Comparison of ENCODE assay signal across 15 cellular contexts in the genomic region with DNA sequence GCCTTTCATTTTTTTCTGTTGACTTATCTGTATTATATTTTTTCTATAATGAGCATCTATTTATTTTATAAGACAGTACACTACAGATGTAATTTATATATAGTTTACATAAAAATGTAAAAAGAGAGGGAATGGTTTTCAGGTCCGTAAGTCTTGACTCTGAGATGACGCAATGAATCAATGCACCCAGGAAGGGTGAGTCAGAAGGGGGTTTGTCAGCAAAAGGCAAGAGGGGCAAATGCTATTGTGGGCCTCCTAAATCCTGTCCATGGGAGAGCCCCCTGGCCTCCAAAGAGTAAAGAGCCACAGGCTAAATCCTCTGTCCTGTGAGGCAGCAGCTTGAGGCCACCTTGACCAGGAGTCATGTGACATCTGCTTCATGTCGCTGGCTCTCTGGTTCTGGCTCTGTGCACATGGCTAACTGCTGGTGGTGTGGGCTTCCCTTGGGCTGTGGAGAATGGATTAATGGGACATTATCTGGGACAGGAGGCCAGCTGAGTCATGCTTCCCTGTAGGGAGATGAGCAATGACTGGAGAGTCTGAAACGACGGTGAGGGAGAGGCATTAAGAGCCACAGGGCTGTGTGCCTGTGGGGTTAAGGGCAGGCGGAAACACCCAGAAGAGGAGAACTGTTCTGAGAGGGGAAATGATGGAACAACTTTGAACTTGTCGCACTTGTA. TPM values are rescaled to one million over a fixed set of nuclear protein-coding genes. Genes with fewer than 3 reads are reported as not detected.
A peak's percentile ranks its signal among the peaks of the same experiment; 100 is the strongest.
DNase-seq lines count a peak whose midpoint lies in the region; ATAC-seq and TF ChIP-seq lines count a peak whose summit lies in the region.
"Had no signal": no experiment of that assay in that cellular context is flagged by ENCODE, and none has a peak within 500 bp of the region (broad histone marks: within the 10 kb centered on the region; RNA-seq: fewer than 3 reads in every experiment).

No MANE protein-coding gene starts in this region.

- peak; percentile 91 for ATAC-seq in PC-3
- peak; percentile 78 to 95 (median 93) for ATAC-seq in psoas muscle
- no peak for ATAC-seq in HG03521 (IDR thresholded peaks at IDR 0.05; ENCODE audit: unreplicated experiment)
- ATAC-seq: left lung had no signal

- H2AFZ ChIP-seq in GM23248, result no peak overlapping the region
- H2AFZ ChIP-seq in PC-3 (ENCODE audit: low read length), result peak overlapping the region; percentile 89

- H3K4me3 Mint-ChIP-seq in endodermal cell, result no peak overlapping the region
- no peak overlapping the region for H3K4me3 Mint-ChIP-seq in activated T-helper 1 cell treated with anti-CD3 and anti-CD28 coated beads, Interleukin-12 subunit alpha, Interleukin-12 subunit beta, Interleukin-2, Interleukin-4 antibody, amounts not matched to agents 30 ng/mL and 10 ng/mL and 1 ng/mL, durations not matched to agents 14 hours and 24 hours and 36 hours
- H3K4me3 Mint-ChIP-seq: activated CD4-positive, alpha-beta T cell treated with anti-CD3 and anti-CD28 coated beads, Interleukin-2, amount 10 ng/mL, durations not matched to agents 7 days and 5 days; CD8-positive, alpha-beta memory T cell; nephron had no signal

- no peaks in the 10 kb centered on the region for H3K36me3 Mint-ChIP-seq in endodermal cell (ENCODE audit: low read depth)
- no peaks in the 10 kb centered on the region for H3K36me3 Mint-ChIP-seq in activated T-helper 1 cell treated with anti-CD3 and anti-CD28 coated beads, Interleukin-12 subunit alpha, Interleukin-12 subunit beta, Interleukin-2, Interleukin-4 antibody, amounts not matched to agents 30 ng/mL and 10 ng/mL and 1 ng/mL, durations not matched to agents 14 hours and 24 hours and 36 hours (ENCODE audit: low read depth)
- H3K36me3 Mint-ChIP-seq: CD8-positive, alpha-beta memory T cell had no signal

- 37 to 39% methylated on average over 7 of the region's 7 CpGs for WGBS in GM23248 (ENCODE audit: low coverage in 1 of 2, low lambda C conversion rate in 2 of 2, missing lambda C conversion rate in 2 of 2), 2 experiments
- WGBS in endodermal cell (ENCODE audit: insufficient coverage in 1 of 2, insufficient read length in 1 of 2), 2 experiments, result 58 to 88% methylated on average over 2 to 7 of the region's 7 CpGs
- WGBS in psoas muscle, 3 donors, result 59 to 70% (median 64%) methylated on average over 7 of the region's 7 CpGs

- H3K4me1 ChIP-seq in GM23248 (ENCODE audit: insufficient read depth), result no peaks in the 10 kb centered on the region
- H3K4me1 ChIP-seq in PC-3 (ENCODE audit: insufficient read depth, low read length), result peaks cover 30% of the 10 kb centered on the region
- H3K4me1 ChIP-seq in endodermal cell (ENCODE audit: control insufficient read depth, insufficient read depth, low read length), result no peaks in the 10 kb centered on the region
- no peaks in the 10 kb centered on the region for H3K4me1 ChIP-seq in psoas muscle
- H3K4me1 ChIP-seq: left lung had no signal

- POLR2A ChIA-PET in PC-3 (lab: Charles Lee; ENCODE audit: unreplicated experiment), result interaction anchor here (0.6 kb wide), 1 partner anchor 106 kb away, joined by 3 read pairs; no protein-coding TSS in a partner anchor

- intact Hi-C loops in PC-3 (cut with micrococcal nuclease) (loop anchor here (10.0 kb wide), 1 partner anchor 62 kb away; no protein-coding TSS in a partner anchor), psoas muscle (cut with DNase I) (no loop called here)
- intact Hi-C loops in activated T-helper 1 cell treated with anti-CD3 and anti-CD28 coated beads, Interleukin-12 subunit alpha, Interleukin-12 subunit beta, Interleukin-2, Interleukin-4 antibody, amounts not matched to agents 30 ng/mL and 10 ng/mL and 1 ng/mL, durations not matched to agents 14 hours and 24 hours and 36 hours (cut with micrococcal nuclease), result no loop called here

- no peak overlapping the region for H3K27ac Mint-ChIP-seq in endodermal cell
- no peak overlapping the region for H3K27ac Mint-ChIP-seq in activated T-helper 1 cell treated with anti-CD3 and anti-CD28 coated beads, Interleukin-12 subunit alpha, Interleukin-12 subunit beta, Interleukin-2, Interleukin-4 antibody, amounts not matched to agents 30 ng/mL and 10 ng/mL and 1 ng/mL, durations not matched to agents 14 hours and 24 hours and 36 hours
- H3K27ac Mint-ChIP-seq: activated CD4-positive, alpha-beta T cell treated with anti-CD3 and anti-CD28 coated beads, Interleukin-2, amount 10 ng/mL, durations not matched to agents 7 days and 5 days; CD8-positive, alpha-beta memory T cell; nephron had no signal

- TF ChIP-seq CTCF in PC-3 (conservative IDR thresholded peaks at IDR 0.05; ENCODE audit: low read depth, low read length) (no peak), endodermal cell (conservative IDR thresholded peaks at IDR 0.05) (no peak), psoas muscle (IDR thresholded peaks at IDR 0.05) (no peak)

- no peaks in the 10 kb centered on the region for H3K9me3 Mint-ChIP-seq in endodermal cell
- H3K9me3 Mint-ChIP-seq in activated T-helper 1 cell treated with anti-CD3 and anti-CD28 coated beads, Interleukin-12 subunit alpha, Interleukin-12 subunit beta, Interleukin-2, Interleukin-4 antibody, amounts not matched to agents 30 ng/mL and 10 ng/mL and 1 ng/mL, durations not matched to agents 14 hours and 24 hours and 36 hours, result no peaks in the 10 kb centered on the region
- H3K9me3 Mint-ChIP-seq: activated CD4-positive, alpha-beta T cell treated with anti-CD3 and anti-CD28 coated beads, Interleukin-2, amount 10 ng/mL, durations not matched to agents 7 days and 5 days had no signal

- peaks cover 4% of the 10 kb centered on the region; the same call in 1 of the 2 replicates for H3K9me2 ChIP-seq in GM23248 (ENCODE audit: insufficient read depth)
- no peaks in the 10 kb centered on the region; the same call in 1 of the 2 replicates for H3K9me2 ChIP-seq in PC-3 (replicated peaks; ENCODE audit: low read length)

- H3K4me3 ChIP-seq in GM23248 (no peak overlapping the region), PC-3 (ENCODE audit: low read length) (no peak overlapping the region), endodermal cell (ENCODE audit: low read length) (no peak overlapping the region), psoas muscle (no peak overlapping the region)
- H3K4me3 ChIP-seq: left lung had no signal

- H3K36me3 ChIP-seq in GM23248 (ENCODE audit: low read depth) (no peaks in the 10 kb centered on the region), PC-3 (ENCODE audit: low read depth, low read length) (no peaks in the 10 kb centered on the region), endodermal cell (ENCODE audit: control insufficient read depth, insufficient read depth, low read length) (no peaks in the 10 kb centered on the region), psoas muscle (ENCODE audit: insufficient read depth in 1 of 2, low read depth in 1 of 2) (no peaks in the 10 kb centered on the region)
- H3K36me3 ChIP-seq: left lung had no signal

- H3K27ac ChIP-seq in GM23248, result no peak overlapping the region
- H3K27ac ChIP-seq in PC-3 (ENCODE audit: low read length), result peak overlapping the region; percentile 98
- H3K27ac ChIP-seq in endodermal cell (ENCODE audit: low read depth, low read length), result no peak overlapping the region
- peak overlapping the region; percentile 7 for H3K27ac ChIP-seq in psoas muscle
- H3K27ac ChIP-seq: left lung had no signal

- H3F3A ChIP-seq in GM23248 (ENCODE audit: insufficient read depth), result no peaks in the 10 kb centered on the region
- no peaks in the 10 kb centered on the region for H3F3A ChIP-seq in PC-3 (ENCODE audit: low read length, unreplicated experiment)

- no TSS peak for BruUV-seq in PC-3 (replicated peaks; lab: Mats Ljungman, UMichigan)

- CTCF ChIA-PET in PC-3 (lab: Charles Lee), result no interaction called here

- H3K9ac ChIP-seq in GM23248 (no peak overlapping the region), PC-3 (ENCODE audit: low read length) (peak overlapping the region; percentile 70), endodermal cell (ENCODE audit: extremely low read depth, low read length, poor library complexity, severe bottlenecking) (no peak overlapping the region)

- H3K9me3 ChIP-seq in GM23248 (ENCODE audit: low read depth) (no peaks in the 10 kb centered on the region), PC-3 (ENCODE audit: low read length) (no peaks in the 10 kb centered on the region), endodermal cell (ENCODE audit: control insufficient read depth, low read length) (no peaks in the 10 kb centered on the region), psoas muscle (peaks cover under 1% of the 10 kb centered on the region)
- H3K9me3 ChIP-seq: left lung had no signal

- no peak overlapping the region for H3K4me2 ChIP-seq in GM23248 (ENCODE audit: unreplicated experiment)
- peak overlapping the region; percentile 66 for H3K4me2 ChIP-seq in PC-3 (ENCODE audit: low read length)

- in situ Hi-C loops in GM23248 (cut with MboI), result no loop called here

- H3K4me1 Mint-ChIP-seq in endodermal cell, result no peaks in the 10 kb centered on the region
- no peaks in the 10 kb centered on the region for H3K4me1 Mint-ChIP-seq in activated T-helper 1 cell treated with anti-CD3 and anti-CD28 coated beads, Interleukin-12 subunit alpha, Interleukin-12 subunit beta, Interleukin-2, Interleukin-4 antibody, amounts not matched to agents 30 ng/mL and 10 ng/mL and 1 ng/mL, durations not matched to agents 14 hours and 24 hours and 36 hours (ENCODE audit: low read depth)
- H3K4me1 Mint-ChIP-seq: activated CD4-positive, alpha-beta T cell treated with anti-CD3 and anti-CD28 coated beads, Interleukin-2, amount 10 ng/mL, durations not matched to agents 7 days and 5 days; CD8-positive, alpha-beta memory T cell; nephron had no signal

- no peaks in the 10 kb centered on the region for H3K79me2 ChIP-seq in GM23248 (ENCODE audit: insufficient read depth)
- H3K79me2 ChIP-seq in PC-3 (ENCODE audit: low read length), result no peaks in the 10 kb centered on the region

- DNase-seq in GM23248, result peak; percentile 44
- DNase-seq in PC-3, result peak; percentile 85
- DNase-seq in endodermal cell, result peak; percentile 37
- DNase-seq in psoas muscle, result no peak
- DNase-seq in activated T-helper 1 cell treated with anti-CD3 and anti-CD28 coated beads, Interleukin-12 subunit alpha, Interleukin-12 subunit beta, Interleukin-2, Interleukin-4 antibody, amounts not matched to agents 30 ng/mL and 10 ng/mL and 1 ng/mL, durations not matched to agents 14 hours and 24 hours and 36 hours (ENCODE audit: low spot score), result no peak
- no peak for DNase-seq in hippocampal formation (lab: John Stamatoyannopoulos, UW)
- DNase-seq: activated CD4-positive, alpha-beta T cell treated with anti-CD3 and anti-CD28 coated beads, Interleukin-2, amount 10 ng/mL, durations not matched to agents 7 days and 5 days; CD8-positive, alpha-beta memory T cell; glutamatergic neuron; left lung; NCI-H1417; T-helper 2 cell had no signal

- H4K20me1 ChIP-seq in GM23248 (ENCODE audit: insufficient read depth) (no peaks in the 10 kb centered on the region), PC-3 (ENCODE audit: low read length) (no peaks in the 10 kb centered on the region)

- H3K27me3 Mint-ChIP-seq in endodermal cell (ENCODE audit: insufficient read depth), result peaks cover 28% of the 10 kb centered on the region
- H3K27me3 Mint-ChIP-seq in activated T-helper 1 cell treated with anti-CD3 and anti-CD28 coated beads, Interleukin-12 subunit alpha, Interleukin-12 subunit beta, Interleukin-2, Interleukin-4 antibody, amounts not matched to agents 30 ng/mL and 10 ng/mL and 1 ng/mL, durations not matched to agents 14 hours and 24 hours and 36 hours (ENCODE audit: insufficient read depth), result no peaks in the 10 kb centered on the region

- peaks cover 16% of the 10 kb centered on the region for H3K27me3 ChIP-seq in GM23248 (replicated peaks; ENCODE audit: insufficient read depth)
- no peaks in the 10 kb centered on the region for H3K27me3 ChIP-seq in PC-3 (ENCODE audit: low read length)
- no peaks in the 10 kb centered on the region for H3K27me3 ChIP-seq in endodermal cell (ENCODE audit: control insufficient read depth, insufficient read depth, low read length, poor library complexity, severe bottlenecking)
- no peaks in the 10 kb centered on the region for H3K27me3 ChIP-seq in psoas muscle (ENCODE audit: insufficient read depth in 3 of 3, low read length in 2 of 3)

RNA-seq across cellular contexts. Expression of gene ASB18, which starts 22.8 kb away (rescaled TPM):
- total RNA-seq in GM23248 (2014; rRNA removed; shearing (Covaris generic)), result not detected in 2 replicates
- not detected in 2 replicates for polyA plus RNA-seq in GM23248 (2016; fragmentation: Nextera tagmentation; extraction: Ambion mirVana)
- 0.15 TPM in 1 of 2 replicates, not detected in the other for total RNA-seq in PC-3 (2014; rRNA removed)
- not detected for total RNA-seq in endodermal cell
- not detected for polyA plus RNA-seq in endodermal cell (2013, experiment 1 of 2)
- polyA plus RNA-seq in endodermal cell (2013, experiment 2 of 2), result not detected
- total RNA-seq in psoas muscle, result 1 to 10 TPM in 3 of 4 donors, under 1 TPM in 1; 0.54 to 9.3 (median 1.9) TPM
- polyA plus RNA-seq in psoas muscle, result 1 to 10 TPM in 1 of 3 donors, under 1 TPM in 2; 0.04 to 1.1 (median 0.21) TPM
- not detected in 2 replicates for total RNA-seq in activated T-helper 1 cell treated with anti-CD3 and anti-CD28 coated beads, Interleukin-12 subunit alpha, Interleukin-12 subunit beta, Interleukin-2, Interleukin-4 antibody, amounts not matched to agents 30 ng/mL and 10 ng/mL and 1 ng/mL, durations not matched to agents 14 hours and 24 hours and 36 hours
- total RNA-seq: activated CD4-positive, alpha-beta T cell treated with anti-CD3 and anti-CD28 coated beads, Interleukin-2, amount 10 ng/mL, durations not matched to agents 7 days and 5 days; CD8-positive, alpha-beta memory T cell; left lung; NCI-H460 had no signal
- polyA plus RNA-seq: CD8-positive, alpha-beta memory T cell had no signal

Comparison
In these comparisons a context has a peak if more than half of its experiments do, and no peak if none do; other contexts are left out.
1. DNase-seq: peak in GM23248 (single experiment), PC-3 (single experiment) and endodermal cell (single experiment); none in psoas muscle (0 of 2), activated T-helper 1 cell treated with anti-CD3 and anti-CD28 coated beads, Interleukin-12 subunit alpha, Interleukin-12 subunit beta, Interleukin-2, Interleukin-4 antibody, amounts not matched to agents 30 ng/mL and 10 ng/mL and 1 ng/mL, durations not matched to agents 14 hours and 24 hours and 36 hours (single experiment) and hippocampal formation (0 of 2).
2. H3K27ac ChIP-seq: peak in PC-3 (single experiment) and psoas muscle (single experiment); none in GM23248 (single experiment) and endodermal cell (single experiment).